Comparison of ENCODE assay signal across 1 cellular context in the genomic region with DNA sequence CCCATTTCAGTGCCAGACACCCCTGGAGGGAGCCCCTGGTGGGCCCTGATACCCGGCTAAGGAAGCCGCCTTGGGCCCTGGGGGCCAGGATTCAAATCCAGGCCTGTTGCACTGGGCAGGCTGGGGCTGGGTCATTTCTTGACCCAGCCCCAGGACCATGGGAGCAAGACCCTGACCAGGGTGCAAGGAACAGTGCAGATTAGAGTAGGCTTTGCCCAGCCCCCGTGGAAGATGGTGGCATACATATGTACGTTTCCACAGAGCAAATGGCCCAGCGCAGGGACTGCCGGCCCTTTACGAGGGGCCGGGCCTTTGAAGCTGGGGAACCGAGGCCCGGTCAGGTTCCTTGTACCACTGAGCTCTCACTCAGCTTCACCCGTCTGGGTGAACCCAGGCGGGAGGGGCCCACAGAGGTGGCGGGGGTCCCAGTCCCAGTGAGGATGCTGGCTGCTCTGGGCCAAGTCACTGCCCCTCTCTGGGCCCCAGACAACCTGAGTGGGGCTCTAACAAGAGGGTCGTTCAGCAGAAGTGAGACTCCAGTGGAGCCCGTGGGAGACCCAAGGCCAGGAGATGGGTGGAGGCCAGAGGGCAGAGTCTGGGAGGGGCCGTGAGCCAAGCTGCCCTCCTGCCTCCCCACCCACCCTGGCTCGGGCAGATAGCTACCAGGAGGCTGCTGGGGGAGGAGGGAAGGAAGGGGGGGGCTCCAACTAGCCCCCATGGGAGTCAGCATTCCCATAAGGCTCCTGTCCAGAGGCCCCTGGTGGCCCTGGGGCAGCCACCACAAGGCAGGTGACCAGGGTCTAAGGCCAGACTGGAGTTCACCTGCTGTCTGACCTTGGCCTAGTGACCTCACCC.
TF ChIP-seq lines count a peak whose summit lies in the region.

No MANE protein-coding gene starts in this region.

TF ChIP-seq in H1, 55 proteins besides CTCF, POLR2A, EP300 and RAD21:
- TF ChIP-seq RNF2 (IDR thresholded peaks at IDR 0.05; ENCODE audit: borderline replicate concordance, low read depth, low read length, missing control alignments, poor library complexity, severe bottlenecking) (no peak), CREB1 (IDR thresholded peaks at IDR 0.05) (no peak), MAFK (IDR thresholded peaks at IDR 0.05; ENCODE audit: low read depth, low read length) (no peak), SIX5 (IDR thresholded peaks at IDR 0.05; ENCODE audit: low read depth, low read length) (no peak), JUN (IDR thresholded peaks at IDR 0.05; ENCODE audit: low read depth, low read length) (no peak), GABPA (IDR thresholded peaks at IDR 0.05; ENCODE audit: borderline replicate concordance, insufficient read depth, low read length) (no peak), SRF (IDR thresholded peaks at IDR 0.05; ENCODE audit: low read depth, low read length) (no peak), RBBP5 (IDR thresholded peaks at IDR 0.05; ENCODE audit: borderline replicate concordance, low read depth, low read length) (no peak), GTF2F1 (IDR thresholded peaks at IDR 0.05; ENCODE audit: borderline replicate concordance, low read depth, low read length) (no peak), CHD2 (IDR thresholded peaks at IDR 0.05; ENCODE audit: low read length) (no peak), CEBPB (IDR thresholded peaks at IDR 0.05; ENCODE audit: low read depth, low read length) (no peak), RFX5 (IDR thresholded peaks at IDR 0.05; ENCODE audit: borderline replicate concordance, low read depth, low read length) (no peak), CBX5 (IDR thresholded peaks at IDR 0.05; ENCODE audit: low read depth, low read length) (no peak), KDM4A (IDR thresholded peaks at IDR 0.05; ENCODE audit: low read depth, low read length, severe bottlenecking) (no peak), KDM5A (IDR thresholded peaks at IDR 0.05; ENCODE audit: low read length) (no peak), SP2 (IDR thresholded peaks at IDR 0.05; ENCODE audit: low read length) (no peak)
- TF ChIP-seq, protein P1, sequence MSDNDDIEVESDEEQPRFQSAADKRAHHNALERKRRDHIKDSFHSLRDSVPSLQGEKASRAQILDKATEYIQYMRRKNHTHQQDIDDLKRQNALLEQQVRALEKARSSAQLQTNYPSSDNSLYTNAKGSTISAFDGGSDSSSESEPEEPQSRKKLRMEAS (IDR thresholded peaks at IDR 0.05), result no peak
